ENCODE assay signal across 29 cellular contexts in the genomic region with DNA sequence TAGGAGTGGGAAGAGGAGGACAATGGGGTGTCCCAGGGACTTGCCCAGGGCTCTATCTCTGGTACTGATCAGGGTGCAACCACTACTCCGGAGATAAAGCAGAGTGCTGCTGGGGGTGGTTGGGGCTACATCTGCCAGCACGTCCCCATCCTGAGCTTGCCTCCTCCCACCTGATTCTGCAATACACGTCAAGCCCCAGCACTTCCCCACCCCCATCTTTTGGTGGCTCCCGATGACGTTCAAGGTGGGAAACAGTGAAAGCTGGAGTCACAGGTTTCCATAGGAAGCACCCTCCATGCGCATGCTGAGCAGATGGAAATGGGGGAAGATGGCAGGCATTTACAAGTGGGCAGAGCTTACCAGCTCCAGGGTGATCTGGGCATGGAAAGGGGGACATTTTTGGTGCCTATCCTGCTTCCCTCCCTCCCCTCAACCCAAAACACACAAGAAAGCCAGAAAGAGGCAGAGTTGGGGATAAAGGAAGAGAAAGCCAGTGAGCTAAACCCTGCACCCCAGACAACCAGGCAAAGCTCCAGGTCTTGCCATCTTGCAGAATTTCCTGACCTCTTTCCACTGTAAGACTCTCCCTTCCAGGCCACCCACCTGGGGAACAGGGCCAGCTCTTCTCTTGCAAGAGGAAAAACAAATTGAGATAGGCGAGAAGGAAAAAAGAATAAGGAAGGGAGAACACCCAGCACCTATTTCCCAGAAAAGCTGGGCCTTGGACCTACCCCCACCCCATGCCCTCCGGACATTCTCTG. TPM values are rescaled to one million over a fixed set of nuclear protein-coding genes. Genes with fewer than 3 reads are reported as not detected.
"Had no signal": no experiment of that assay in that cellular context is flagged by ENCODE, and none has a peak within 500 bp of the region (broad histone marks: within the 10 kb centered on the region; RNA-seq: fewer than 3 reads in every experiment).

No MANE protein-coding gene starts in this region.

- ATAC-seq: natural killer cell, right cardiac atrium, sciatic nerve had no signal

- H3K36me3 ChIP-seq: left ventricle myocardium inferior, neural progenitor cell, neutrophil, thyroid gland, transverse colon, upper lobe of left lung, vagina had no signal

- H3K27me3 ChIP-seq: testis, thyroid gland, vagina had no signal

- H3K4me3 ChIP-seq: left ventricle myocardium inferior, lung, neural progenitor cell, skin epidermis, testis, thyroid gland, transverse colon, upper lobe of left lung, vagina had no signal

- DNase-seq: islet precursor cell; left ventricle myocardium inferior; mesendoderm; naive B cell; natural killer cell; nephron progenitor cell; occipital lobe; retina; right cardiac atrium; stimulated activated CD4-positive, alpha-beta T cell treated with anti-CD3 and anti-CD28 coated beads, Interleukin-12 subunit alpha, Interleukin-12 subunit beta, amount 100 ng/mL, for 4 hours; stimulated activated CD4-positive, alpha-beta T cell treated with anti-CD3 and anti-CD28 coated beads, Interleukin-15, amount 100 ng/mL, for 24 hours; stimulated activated CD4-positive, alpha-beta T cell treated with anti-CD3 and anti-CD28 coated beads, Interleukin-2, amount 100 ng/mL, for 24 hours; stimulated activated CD4-positive, alpha-beta T cell treated with anti-CD3 and anti-CD28 coated beads, Interleukin-4, amount 100 ng/mL, for 1 hour; stimulated activated naive CD4-positive, alpha-beta T cell; testis; thyroid gland; transverse colon; upper lobe of left lung had no signal

- H3K9me3 ChIP-seq: left ventricle myocardium inferior, neutrophil, testis, thyroid gland, transverse colon, upper lobe of left lung, vagina had no signal

- H3K27ac ChIP-seq: left ventricle myocardium inferior, neural progenitor cell, neutrophil, parathyroid adenoma, skin epidermis, testis, thyroid gland, transverse colon, upper lobe of left lung, vagina had no signal

- H3K4me1 ChIP-seq: testis, vagina had no signal

RNA-seq across cellular contexts. Expression of a gene that starts 56.6 kb away (rescaled TPM):
- total RNA-seq: mononuclear cell, natural killer cell, osteocyte, pulmonary artery endothelial cell, urinary bladder had no signal
